ENCODE assay signal across 8 cellular contexts in the genomic region with DNA sequence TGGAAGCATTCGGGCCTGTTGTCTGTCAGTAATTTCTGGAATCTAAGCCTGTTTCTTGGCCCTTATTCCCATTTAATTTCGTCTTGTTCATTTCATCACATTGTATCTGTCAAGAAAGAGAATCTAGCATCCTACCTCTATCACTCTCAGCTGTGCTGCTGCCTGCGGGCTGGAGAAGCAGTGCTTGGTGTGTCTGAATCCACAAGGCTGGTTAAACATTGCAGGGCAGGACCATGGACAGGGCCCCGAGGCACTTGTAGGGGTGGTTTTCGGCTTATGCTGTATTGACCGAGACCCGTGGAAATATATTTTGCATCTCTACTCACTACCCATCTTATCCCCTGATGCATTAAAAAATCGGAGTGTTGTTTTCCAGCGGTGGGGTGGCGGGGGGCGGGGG. TPM values are rescaled to one million over a fixed set of nuclear protein-coding genes. Genes with fewer than 3 reads are reported as not detected.
DNase-seq lines count a peak whose midpoint lies in the region; ATAC-seq and TF ChIP-seq lines count a peak whose summit lies in the region.

No MANE protein-coding gene starts in this region.

- no peaks in the 10 kb centered on the region for H3K36me3 ChIP-seq in heart left ventricle

- H3K9me3 ChIP-seq in heart left ventricle, result no peaks in the 10 kb centered on the region

- WGBS in heart left ventricle, 4 donors, result 10 to 17% (median 13%) methylated on average over 11 of the region's 11 CpGs

- DNase-seq in AG20443 (ENCODE audit: low spot score) (peak; percentile 86), Kasumi-1 (lab: John Stamatoyannopoulos, UW) (peak; percentile 58 to 79), heart left ventricle (peak; percentile 52 to 76 (median 70)), sciatic nerve (ENCODE audit: low spot score) (peak; percentile 87), NCI-H1105 (lab: John Stamatoyannopoulos, UW) (no peak), middle frontal gyrus (ENCODE audit: extremely low spot score, low spot score) (no peak)
- peak; percentile 29 for DNase-seq in activated naive CD4-positive, alpha-beta T cell treated with Interleukin-2 at 50 U/mL for 16 hours

- no peak for TF ChIP-seq POLR2A in heart left ventricle (IDR thresholded peaks at IDR 0.05)

- TF ChIP-seq CTCF in heart left ventricle (IDR thresholded peaks at IDR 0.05), result no peak

- H3K27ac ChIP-seq in heart left ventricle, result no peak overlapping the region

- intact Hi-C loops in heart left ventricle (cut with DNase I) (no loop called here), sciatic nerve (cut with DNase I) (no loop called here)

- H3K27me3 ChIP-seq in heart left ventricle, result peaks cover 9 to 60% (median 34%) of the 10 kb centered on the region in 9 donors

- peaks cover 0 to 18% (median 7%) of the 10 kb centered on the region in 12 donors for H3K4me1 ChIP-seq in heart left ventricle

- peak in 3 of 4 donors; percentile 68 to 76 (median 75) for ATAC-seq in heart left ventricle
- ATAC-seq in sciatic nerve, result peak; percentile 71
- no peak for ATAC-seq in HG03025 (IDR thresholded peaks at IDR 0.05; ENCODE audit: low FRiP score, unreplicated experiment)

- no peak overlapping the region for H3K4me3 ChIP-seq in heart left ventricle

RNA-seq across cellular contexts. Expression of a gene that starts 3.1 kb away (rescaled TPM):
- 10 to 100 TPM in 2 of 9 donors, 1 to 10 TPM in 7; 3.7 to 13.7 (median 8.7) TPM for total RNA-seq in heart left ventricle
- polyA plus RNA-seq in heart left ventricle, result 1 to 10 TPM; 1.5 to 3.7 TPM
- total RNA-seq in sciatic nerve, result 7.6 TPM

Comparison
In these comparisons a context has a peak if more than half of its experiments do, and no peak if none do; other contexts are left out.
1. DNase-seq: peak in AG20443 (single experiment), Kasumi-1 (2 of 2), activated naive CD4-positive, alpha-beta T cell treated with Interleukin-2 at 50 U/mL for 16 hours (single experiment), heart left ventricle (5 of 5) and sciatic nerve (single experiment); none in NCI-H1105 (single experiment) and middle frontal gyrus (single experiment).